ENCODE assay signal across 14 cellular contexts in genomic region chr22:46612341-46612903, GRCh38. TPM values are rescaled to one million over a fixed set of nuclear protein-coding genes. Genes with fewer than 3 reads are reported as not detected.
DNase-seq lines count a peak whose midpoint lies in the region; ATAC-seq and TF ChIP-seq lines count a peak whose summit lies in the region.
"Had no signal": no experiment of that assay in that cellular context is flagged by ENCODE, and none has a peak within 500 bp of the region (broad histone marks: within the 10 kb centered on the region; RNA-seq: fewer than 3 reads in every experiment).

No MANE protein-coding gene starts in this region.

- H3K36me3 ChIP-seq in SK-N-SH (replicated peaks in 1 of 2; ENCODE audit: control insufficient read depth in 1 of 2, insufficient read depth in 2 of 2, low read length in 1 of 2) (no peaks in the 10 kb centered on the region), cardiac muscle cell (no peaks in the 10 kb centered on the region)
- H3K36me3 ChIP-seq: pancreas, tibial nerve had no signal

- CTCF ChIA-PET in SK-N-SH (lab: Yijun Ruan, JAX), result interaction anchor here (2.7 kb wide), 1 partner anchor 14 kb away, joined by 9 read pairs; no protein-coding TSS in a partner anchor

- H4K20me1 ChIP-seq in SK-N-SH (ENCODE audit: insufficient read depth), result no peaks in the 10 kb centered on the region

- H3K9me3 ChIP-seq in SK-N-SH, result no peaks in the 10 kb centered on the region
- H3K9me3 ChIP-seq in cardiac muscle cell (ENCODE audit: low read depth), result no peaks in the 10 kb centered on the region
- H3K9me3 ChIP-seq: pancreas, tibial nerve had no signal

- H3K27ac ChIP-seq in SK-N-SH (ENCODE audit: low read depth in 2 of 2, low read length in 1 of 2), result peak overlapping the region in 1 of 2 experiments; percentile 78; a peak in 2 of 4 replicates
- H3K27ac ChIP-seq in cardiac muscle cell, result peak overlapping the region; percentile 78
- H3K27ac ChIP-seq in skin epidermis, result peak overlapping the region in 17 of 21 experiments; percentile 2 to 88 (median 62)
- H3K27ac ChIP-seq: 22Rv1, pancreas, RWPE1 had no signal

- H3K4me2 ChIP-seq in SK-N-SH, result no peak overlapping the region

- TF ChIP-seq EP300 in SK-N-SH (IDR thresholded peaks at IDR 0.05; ENCODE audit: borderline replicate concordance in 1 of 2, low read depth in 1 of 2, low read length in 1 of 2), result no peak

- POLR2A ChIA-PET in SK-N-SH (lab: Yijun Ruan, JAX), result interaction anchor here (0.7 kb wide), 1 partner anchor 10 kb away, joined by 4 read pairs; no protein-coding TSS in a partner anchor

- ATAC-seq in SK-N-SH treated with all-trans-retinoic acid at 6 μM for 48 hours (peak; percentile 22; the same call in 2 of the 3 replicates), GM21737 (IDR thresholded peaks at IDR 0.05; ENCODE audit: unreplicated experiment) (no peak), GM21526 (IDR thresholded peaks at IDR 0.05; ENCODE audit: low FRiP score, unreplicated experiment) (no peak)

- H3K27me3 ChIP-seq in SK-N-SH (ENCODE audit: insufficient read depth) (no peaks in the 10 kb centered on the region), cardiac muscle cell (no peaks in the 10 kb centered on the region)
- H3K27me3 ChIP-seq: pancreas, tibial nerve had no signal

- no peak for TF ChIP-seq RAD21 in SK-N-SH (IDR thresholded peaks at IDR 0.05; ENCODE audit: low read length)

- TF ChIP-seq CTCF in SK-N-SH (IDR thresholded peaks at IDR 0.05), result no peak
- no peak for TF ChIP-seq CTCF in cardiac muscle cell (IDR thresholded peaks at IDR 0.05; ENCODE audit: low read depth, low read length)

- no peak overlapping the region for H3K9ac ChIP-seq in SK-N-SH

- WGBS in SK-N-SH (ENCODE audit: low lambda C conversion rate), result 74% methylated on average over 10 of the region's 13 CpGs

- no peak overlapping the region for H3K4me3 ChIP-seq in SK-N-SH (ENCODE audit: low read depth in 2 of 2, low read length in 1 of 2)
- no peak overlapping the region for H3K4me3 ChIP-seq in cardiac muscle cell
- no peak overlapping the region for H3K4me3 ChIP-seq in skin epidermis
- H3K4me3 ChIP-seq: pancreas, tibial nerve had no signal

- no peaks in the 10 kb centered on the region for H3F3A ChIP-seq in SK-N-SH (replicated peaks; ENCODE audit: insufficient read depth)

- H3K79me2 ChIP-seq in SK-N-SH (ENCODE audit: insufficient read depth), result no peaks in the 10 kb centered on the region; the same call in 1 of the 2 replicates

- H3K9me2 ChIP-seq in SK-N-SH, result no peaks in the 10 kb centered on the region

- DNase-seq in SK-N-SH (no peak), cardiac muscle cell (ENCODE audit: low read depth in 1 of 2, low spot score in 1 of 2) (no peak), dermis blood vessel endothelial cell (no peak)
- peak; percentile 14 to 16 for DNase-seq in activated CD4-positive, alpha-beta T cell treated with anti-CD3 and anti-CD28 coated beads, Interleukin-2, amount 50 U/mL, for 48 hours
- DNase-seq: activated CD4-positive, CD25-positive, alpha-beta regulatory T cell; NCI-H2171 had no signal

- no peak overlapping the region for H2AFZ ChIP-seq in SK-N-SH (ENCODE audit: low read depth)

- H3K4me1 ChIP-seq in SK-N-SH (ENCODE audit: control insufficient read depth in 1 of 2, insufficient read depth in 2 of 2, low read depth in 1 of 2, low read length in 1 of 2) (peaks cover 0 to 30% of the 10 kb centered on the region in 2 experiments; a peak in 1 of 4 replicates), cardiac muscle cell (ENCODE audit: low read depth) (peaks cover 20% of the 10 kb centered on the region)

TF ChIP-seq in SK-N-SH treated with all-trans-retinoic acid at 6 μM for 48 hours, 23 proteins besides CTCF, POLR2A, EP300 and RAD21:
- TF ChIP-seq CREB5 (CRISPR knock-in tag; IDR thresholded peaks at IDR 0.05; ENCODE audit: low read depth) (no peak), SNAI2 (CRISPR knock-in tag; IDR thresholded peaks at IDR 0.05) (no peak), PATZ1 (CRISPR knock-in tag; IDR thresholded peaks at IDR 0.05; ENCODE audit: borderline replicate concordance) (no peak)

TF ChIP-seq in SK-N-SH, 30 proteins besides CTCF, POLR2A, EP300 and RAD21:
- no peak for TF ChIP-seq TCF12 (IDR thresholded peaks at IDR 0.05)
- TF ChIP-seq RXRA (IDR thresholded peaks at IDR 0.05; ENCODE audit: borderline replicate concordance, low read depth), result no peak
- TF ChIP-seq RFX5 (IDR thresholded peaks at IDR 0.05; ENCODE audit: low read length), result no peak
- TF ChIP-seq RCOR1 (IDR thresholded peaks at IDR 0.05; ENCODE audit: low read length), result no peak
- TF ChIP-seq FOSL2 (IDR thresholded peaks at IDR 0.05; ENCODE audit: borderline replicate concordance, low read depth), result no peak
- TF ChIP-seq USF2 (IDR thresholded peaks at IDR 0.05; ENCODE audit: borderline replicate concordance, low read depth, low read length), result no peak
- no peak for TF ChIP-seq TAF1 (IDR thresholded peaks at IDR 0.05; ENCODE audit: borderline replicate concordance, low read depth, low read length)
- no peak for TF ChIP-seq JUND (IDR thresholded peaks at IDR 0.05)
- no peak for TF ChIP-seq SMC3 (IDR thresholded peaks at IDR 0.05; ENCODE audit: low read depth, low read length)
- no peak for TF ChIP-seq MEF2A (IDR thresholded peaks at IDR 0.05; ENCODE audit: borderline replicate concordance, low read depth)
- TF ChIP-seq GABPA (IDR thresholded peaks at IDR 0.05; ENCODE audit: low read depth), result no peak
- TF ChIP-seq PBX3 (IDR thresholded peaks at IDR 0.05), result no peak
- no peak for TF ChIP-seq TEAD4 (IDR thresholded peaks at IDR 0.05; ENCODE audit: borderline replicate concordance, insufficient read depth)
- no peak for TF ChIP-seq NFIC (IDR thresholded peaks at IDR 0.05; ENCODE audit: borderline replicate concordance)
- TF ChIP-seq EZH2phosphoT487 (IDR thresholded peaks at IDR 0.05; ENCODE audit: borderline replicate concordance, low read depth), result no peak
- TF ChIP-seq GATA2 (CRISPR knock-in tag; IDR thresholded peaks at IDR 0.05), result no peak
- no peak for TF ChIP-seq ZBTB33 (IDR thresholded peaks at IDR 0.05; ENCODE audit: borderline replicate concordance, low read depth)
- TF ChIP-seq FOXM1 (IDR thresholded peaks at IDR 0.05; ENCODE audit: low read depth), result no peak
- TF ChIP-seq ELF1 (IDR thresholded peaks at IDR 0.05), result no peak

RNA-seq across cellular contexts. Expression of gene GRAMD4, which starts 7.8 kb away (rescaled TPM):
- polyA plus RNA-seq in SK-N-SH (2012; rRNA removed) (13.5 and 15.5 TPM in 2 replicates), cardiac muscle cell (51.8 and 57.5 TPM in 2 replicates)
- polyA plus RNA-seq in SK-N-SH (2012; cell fraction: cytosol; rRNA removed), result 7.8 and 11.0 TPM in 2 replicates
- polyA plus RNA-seq in SK-N-SH (2012; cell fraction: nucleus; rRNA removed), result 22.3 and 31.8 TPM in 2 replicates
- total RNA-seq in cardiac muscle cell (49.3 and 79.3 TPM in 2 replicates), dermis blood vessel endothelial cell (48.8 and 58.5 TPM in 2 replicates)

Comparison
In these comparisons a context has a peak if more than half of its experiments do, and no peak if none do; other contexts are left out.
1. DNase-seq: peak in activated CD4-positive, alpha-beta T cell treated with anti-CD3 and anti-CD28 coated beads, Interleukin-2, amount 50 U/mL, for 48 hours (2 of 2); none in SK-N-SH (single experiment), cardiac muscle cell (0 of 2) and dermis blood vessel endothelial cell (single experiment).